Comparison of ENCODE assay signal across 11 cellular contexts in genomic region chr6:147166360-147166944, GRCh38. TPM values are rescaled to one million over a fixed set of nuclear protein-coding genes. Genes with fewer than 3 reads are reported as not detected.
DNase-seq lines count a peak whose midpoint lies in the region; ATAC-seq, FAIRE-seq and TF ChIP-seq lines count a peak whose summit lies in the region.
"Had no signal": no experiment of that assay in that cellular context is flagged by ENCODE, and none has a peak within 500 bp of the region (broad histone marks: within the 10 kb centered on the region; RNA-seq: fewer than 3 reads in every experiment).

No MANE protein-coding gene starts in this region.

- TF ChIP-seq CTCF in HEK293 (tag by site-specific recombination; IDR thresholded peaks at IDR 0.05) = no peak
- no peak for TF ChIP-seq CTCF in astrocyte (IDR thresholded peaks at IDR 0.05; ENCODE audit: insufficient read depth, low read depth, low read length)
- TF ChIP-seq CTCF in suprapubic skin (IDR thresholded peaks at IDR 0.05) = no peak

- no peak overlapping the region for H3K4me3 ChIP-seq in HEK293 (ENCODE audit: low read depth, low read length)
- no peak overlapping the region for H3K4me3 ChIP-seq in astrocyte (ENCODE audit: insufficient read depth, low read depth, low read length)
- H3K4me3 ChIP-seq in suprapubic skin = no peak overlapping the region

- no peak overlapping the region for H3K27ac ChIP-seq in HEK293 (ENCODE audit: extremely low read depth, low read depth, low read length)
- H3K27ac ChIP-seq in astrocyte (ENCODE audit: low read depth, low read length) = no peak overlapping the region
- no peak overlapping the region for H3K27ac ChIP-seq in suprapubic skin

- H2AFZ ChIP-seq in astrocyte (ENCODE audit: low read depth, low read length) = no peak overlapping the region

- no peaks in the 10 kb centered on the region for H3K4me1 ChIP-seq in HEK293 (ENCODE audit: control insufficient read depth, insufficient read depth, low read length)
- peaks cover 17% of the 10 kb centered on the region for H3K4me1 ChIP-seq in astrocyte (ENCODE audit: insufficient read depth, low read length)
- no peaks in the 10 kb centered on the region for H3K4me1 ChIP-seq in suprapubic skin

- FAIRE-seq in astrocyte (lab: Jason Lieb, UNC) (peak; percentile 52), GM19239 (lab: Jason Lieb, UNC) (no peak)

- CTCF ChIA-PET in HEK293 (lab: Yijun Ruan, JAX) = interaction anchor here (0.6 kb wide), 1 partner anchor 52 kb away, joined by 4 read pairs; no protein-coding TSS in a partner anchor

- no peaks in the 10 kb centered on the region for H3K9me3 Mint-ChIP-seq in astrocyte (ENCODE audit: unreplicated experiment)

- no peaks in the 10 kb centered on the region for H3K79me2 ChIP-seq in astrocyte (ENCODE audit: insufficient read depth, low read length)

- H4K20me1 ChIP-seq in astrocyte (ENCODE audit: insufficient read depth, low read length) = no peaks in the 10 kb centered on the region

- WGBS in suprapubic skin = 75% methylated on average over 2 of the region's 2 CpGs

- no peaks in the 10 kb centered on the region for H3K36me3 Mint-ChIP-seq in astrocyte (ENCODE audit: low read depth, unreplicated experiment)

- no peak for ATAC-seq in esophagus mucosa
- ATAC-seq: sciatic nerve had no signal

- POLR2A ChIA-PET in HEK293 (lab: Yijun Ruan, JAX) = no interaction called here

- no peaks in the 10 kb centered on the region for H3K27me3 Mint-ChIP-seq in astrocyte (ENCODE audit: low read depth, unreplicated experiment)

- H3K4me2 ChIP-seq in astrocyte (ENCODE audit: low read length) = no peak overlapping the region

- no peak overlapping the region for H3K9ac ChIP-seq in astrocyte (ENCODE audit: low read length)

- H3K27me3 ChIP-seq in astrocyte (ENCODE audit: insufficient read depth, low read length) (no peaks in the 10 kb centered on the region), suprapubic skin (no peaks in the 10 kb centered on the region)

- H3K9me3 ChIP-seq in HEK293 (ENCODE audit: control insufficient read depth, insufficient read depth, low read depth, low read length) (no peaks in the 10 kb centered on the region), astrocyte (ENCODE audit: insufficient read depth, low read depth, low read length) (no peaks in the 10 kb centered on the region), suprapubic skin (no peaks in the 10 kb centered on the region)

- TF ChIP-seq POLR2A in suprapubic skin (IDR thresholded peaks at IDR 0.05) = no peak

- H3K36me3 ChIP-seq in HEK293 (ENCODE audit: control insufficient read depth in 2 of 2, insufficient read depth in 1 of 2, low read length in 2 of 2) (no peaks in the 10 kb centered on the region), astrocyte (ENCODE audit: insufficient read depth, low read length) (no peaks in the 10 kb centered on the region), suprapubic skin (no peaks in the 10 kb centered on the region)

- DNase-seq in NCI-H1417 treated with DMSO at 0.1 percent for 48 hours (lab: John Stamatoyannopoulos, UW) = peak; percentile 17
- DNase-seq in astrocyte (ENCODE audit: low read depth) = peak; percentile 51
- DNase-seq in myocyte (ENCODE audit: low read depth) = peak; percentile 13
- DNase-seq in GM19239 (ENCODE audit: insufficient read length, low spot score) = no peak
- DNase-seq in suprapubic skin (ENCODE audit: low spot score in 2 of 2) = no peak
- DNase-seq: COR-L47, GOT3, NCI-H1930 had no signal

- no peak overlapping the region for H3K4me3 Mint-ChIP-seq in astrocyte (ENCODE audit: unreplicated experiment)

- peaks cover 8% of the 10 kb centered on the region for H3K4me1 Mint-ChIP-seq in astrocyte (ENCODE audit: low read depth, unreplicated experiment)

- TF ChIP-seq EP300 in suprapubic skin (IDR thresholded peaks at IDR 0.05) = no peak

- no peak overlapping the region for H3K27ac Mint-ChIP-seq in astrocyte (ENCODE audit: unreplicated experiment)

TF ChIP-seq in HEK293, 187 proteins besides CTCF, POLR2A, EP300 and RAD21:
- TF ChIP-seq GLIS2 (tag by site-specific recombination; IDR thresholded peaks at IDR 0.05) (no peak), SETDB1 (IDR thresholded peaks at IDR 0.05; ENCODE audit: insufficient read length, low read length) (peak; percentile 29), ZNF350 (tag by site-specific recombination; IDR thresholded peaks at IDR 0.05) (peak; percentile 41; the same call in 1 of the 2 replicates), ZNF558 (tag by site-specific recombination; IDR thresholded peaks at IDR 0.05) (no peak)

RNA-seq across cellular contexts. Expression of gene STXBP5, which starts 37.8 kb away (rescaled TPM):
- total RNA-seq in astrocyte = 21.8 and 25.7 TPM in 2 replicates
- total RNA-seq in myocyte = 35.2 and 36.5 TPM in 2 replicates
- polyA plus RNA-seq in myocyte (2012) = 11.9 TPM
- 27.8 TPM for total RNA-seq in esophagus mucosa
- 10 to 100 TPM; 55.0 to 65.5 (median 60.3) TPM for total RNA-seq in suprapubic skin

Comparison
In these comparisons a context has a peak if more than half of its experiments do, and no peak if none do; other contexts are left out.
1. DNase-seq: peak in NCI-H1417 treated with DMSO at 0.1 percent for 48 hours (single experiment), astrocyte (single experiment) and myocyte (single experiment); none in GM19239 (single experiment) and suprapubic skin (0 of 2).